ENCODE assay signal across 27 cellular contexts in the genomic region with DNA sequence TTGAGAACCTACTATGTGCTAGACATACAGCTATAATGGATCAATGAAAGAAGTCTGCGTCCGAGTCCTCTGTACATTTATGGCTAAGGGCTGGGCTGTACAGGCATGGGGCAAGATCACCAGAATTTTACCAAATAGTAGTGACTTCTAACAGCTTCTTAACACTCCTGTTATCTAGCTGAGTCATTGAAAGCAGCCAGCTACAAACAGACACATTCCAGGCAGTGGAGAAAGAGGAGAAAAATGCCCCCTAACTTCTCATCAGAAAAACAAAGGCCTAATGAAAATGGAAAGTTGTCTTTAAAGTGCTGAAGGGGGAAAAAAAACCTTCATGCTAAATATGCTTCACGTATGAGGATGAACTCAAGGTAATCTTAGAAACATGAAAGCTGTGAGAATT. TPM values are rescaled to one million over a fixed set of nuclear protein-coding genes. Genes with fewer than 3 reads are reported as not detected.
"Had no signal": no experiment of that assay in that cellular context is flagged by ENCODE, and none has a peak within 500 bp of the region (broad histone marks: within the 10 kb centered on the region; RNA-seq: fewer than 3 reads in every experiment).

No MANE protein-coding gene starts in this region.

- H3K27ac ChIP-seq: epithelial cell of prostate, esophagus squamous epithelium, gastrocnemius medialis, right atrium auricular region, tibial nerve, VCaP had no signal

- DNase-seq: activated CD4-positive, alpha-beta memory T cell treated with anti-CD3 and anti-CD28 coated beads, Interleukin-2, amount 10 ng/mL, durations not matched to agents 7 days and 5 days; activated CD4-positive, alpha-beta T cell treated with anti-CD3 and anti-CD28 coated beads, Interleukin-2, amount 10 ng/mL, durations not matched to agents 24 days and 14 days; activated CD4-positive, CD25-positive, alpha-beta regulatory T cell treated with anti-CD3 and anti-CD28 coated beads, Interleukin-2, amount 50 U/mL, for 72 hours; activated CD8-positive, alpha-beta memory T cell treated with anti-CD3 and anti-CD28 coated beads, Interleukin-2, amount 50 U/mL, for 48 hours; activated naive CD8-positive, alpha-beta T cell treated with anti-CD3 and anti-CD28 coated beads, Interleukin-2, amount 50 U/mL, for 24 hours; activated T-cell treated with anti-CD3 and anti-CD28 coated beads, Interleukin-2, amount 50 U/mL, for 24 hours; anterior cingulate cortex; central memory CD4-positive, alpha-beta T cell; esophagus squamous epithelium; gastrocnemius medialis; glutamatergic neuron; left cardiac atrium; stimulated activated CD4-positive, alpha-beta T cell treated with anti-CD3 and anti-CD28 coated beads, Interleukin-15, amount 100 ng/mL, for 24 hours; stimulated activated CD4-positive, alpha-beta T cell treated with anti-CD3 and anti-CD28 coated beads, Interleukin-2, amount 100 ng/mL, for 24 hours; stimulated activated naive CD4-positive, alpha-beta T cell treated with Interleukin-2 at 50 U/mL for 16 hours; T-helper 1 cell had no signal

- ATAC-seq: activated naive CD8-positive, alpha-beta T cell treated with anti-CD3 and anti-CD28 coated beads, Interleukin-2, amount 50 U/mL, for 24 hours; gastrocnemius medialis; natural killer cell treated with Interleukin-12 subunit alpha and Interleukin-12 subunit beta and Interleukin-15 and Interleukin-18, amount 100 ng/mL, for 72 hours had no signal

- H3K27me3 Mint-ChIP-seq: activated CD4-positive, alpha-beta memory T cell treated with anti-CD3 and anti-CD28 coated beads, Interleukin-2, amount 10 ng/mL, durations not matched to agents 7 days and 5 days; activated CD4-positive, alpha-beta T cell treated with anti-CD3 and anti-CD28 coated beads, Interleukin-2, amount 10 ng/mL, durations not matched to agents 24 days and 14 days; activated naive CD8-positive, alpha-beta T cell treated with anti-CD3 and anti-CD28 coated beads, Interleukin-2, amount 50 U/mL, for 24 hours; activated T-cell treated with anti-CD3 and anti-CD28 coated beads, Interleukin-2, amount 50 U/mL, for 24 hours; dendritic cell treated with granulocyte-macrophage colony-stimulating factor and Interleukin-4, amounts not matched to agents 40 ng/mL and 50 ng/mL, for 4 days; natural killer cell treated with Interleukin-12 subunit alpha and Interleukin-12 subunit beta and Interleukin-15 and Interleukin-18, amount 100 ng/mL, for 72 hours had no signal

- H3K27ac Mint-ChIP-seq: activated CD4-positive, alpha-beta memory T cell treated with anti-CD3 and anti-CD28 coated beads, Interleukin-2, amount 10 ng/mL, durations not matched to agents 7 days and 5 days; activated CD4-positive, alpha-beta T cell treated with anti-CD3 and anti-CD28 coated beads, Interleukin-2, amount 10 ng/mL, durations not matched to agents 24 days and 14 days; activated naive CD4-positive, alpha-beta T cell treated with anti-CD3 and anti-CD28 coated beads, Interleukin-2, amount 50 U/mL, for 24 hours; activated naive CD8-positive, alpha-beta T cell treated with anti-CD3 and anti-CD28 coated beads, Interleukin-2, amount 50 U/mL, for 24 hours; activated T-cell treated with anti-CD3 and anti-CD28 coated beads, Interleukin-2, amount 50 U/mL, for 24 hours; activated T-helper 2 cell treated with anti-CD3 and anti-CD28 coated beads, Interferon-gamma antibody, Interleukin-2, Interleukin-4, amounts not matched to agents 10 μg/mL and 5 μg/mL and 100 μg/mL, durations not matched to agents 14 hours and 24 hours and 36 hours; brain; dendritic cell treated with granulocyte-macrophage colony-stimulating factor and Interleukin-4, amounts not matched to agents 40 ng/mL and 50 ng/mL, for 4 days; memory B cell; natural killer cell treated with Interleukin-12 subunit alpha and Interleukin-12 subunit beta and Interleukin-15 and Interleukin-18, amount 100 ng/mL, for 72 hours; T-helper 2 cell treated with Interferon-gamma antibody and Interleukin-4, amounts not matched to agents 5 μg/mL and 100 μg/mL, for 36 hours had no signal

- H3K4me3 Mint-ChIP-seq: activated CD4-positive, alpha-beta memory T cell treated with anti-CD3 and anti-CD28 coated beads, Interleukin-2, amount 10 ng/mL, durations not matched to agents 7 days and 5 days; activated CD4-positive, alpha-beta T cell treated with anti-CD3 and anti-CD28 coated beads, Interleukin-2, amount 10 ng/mL, durations not matched to agents 24 days and 14 days; activated naive CD4-positive, alpha-beta T cell treated with anti-CD3 and anti-CD28 coated beads, Interleukin-2, amount 50 U/mL, for 24 hours; activated naive CD8-positive, alpha-beta T cell treated with anti-CD3 and anti-CD28 coated beads, Interleukin-2, amount 50 U/mL, for 24 hours; activated T-cell treated with anti-CD3 and anti-CD28 coated beads, Interleukin-2, amount 50 U/mL, for 24 hours; brain; dendritic cell treated with granulocyte-macrophage colony-stimulating factor and Interleukin-4, amounts not matched to agents 40 ng/mL and 50 ng/mL, for 4 days; memory B cell; natural killer cell treated with Interleukin-12 subunit alpha and Interleukin-12 subunit beta and Interleukin-15 and Interleukin-18, amount 100 ng/mL, for 72 hours; T-helper 2 cell treated with Interferon-gamma antibody and Interleukin-4, amounts not matched to agents 5 μg/mL and 100 μg/mL, for 36 hours had no signal

- H3K27me3 ChIP-seq: esophagus squamous epithelium, gastrocnemius medialis, right atrium auricular region, tibial nerve had no signal

- H3K4me1 ChIP-seq: esophagus squamous epithelium, gastrocnemius medialis, tibial nerve had no signal

- H3K4me3 ChIP-seq: esophagus squamous epithelium, gastrocnemius medialis, right atrium auricular region, tibial nerve had no signal

- H3K4me1 Mint-ChIP-seq: activated CD4-positive, alpha-beta memory T cell treated with anti-CD3 and anti-CD28 coated beads, Interleukin-2, amount 10 ng/mL, durations not matched to agents 7 days and 5 days; activated CD4-positive, alpha-beta T cell treated with anti-CD3 and anti-CD28 coated beads, Interleukin-2, amount 10 ng/mL, durations not matched to agents 24 days and 14 days; activated naive CD4-positive, alpha-beta T cell treated with anti-CD3 and anti-CD28 coated beads, Interleukin-2, amount 50 U/mL, for 24 hours; activated naive CD8-positive, alpha-beta T cell treated with anti-CD3 and anti-CD28 coated beads, Interleukin-2, amount 50 U/mL, for 24 hours; brain; memory B cell had no signal

RNA-seq across cellular contexts. Expression of gene ZNF667, which starts 14.3 kb away (rescaled TPM):
- total RNA-seq: activated CD4-positive, alpha-beta memory T cell treated with anti-CD3 and anti-CD28 coated beads, Interleukin-2, amount 10 ng/mL, durations not matched to agents 7 days and 5 days; activated CD4-positive, alpha-beta T cell treated with anti-CD3 and anti-CD28 coated beads, Interleukin-2, amount 10 ng/mL, durations not matched to agents 24 days and 14 days had no signal
